ENCODE assay signal across 11 cellular contexts in genomic region chr17:79554346-79554745, GRCh38. TPM values are rescaled to one million over a fixed set of nuclear protein-coding genes. Genes with fewer than 3 reads are reported as not detected.
"Had no signal": no experiment of that assay in that cellular context is flagged by ENCODE, and none has a peak within 500 bp of the region (broad histone marks: within the 10 kb centered on the region; RNA-seq: fewer than 3 reads in every experiment).

No MANE protein-coding gene starts in this region.

RNA-seq across cellular contexts. Expression of gene RBFOX3, which starts 56.5 kb away (rescaled TPM):
- total RNA-seq: activated CD4-positive, alpha-beta memory T cell treated with anti-CD3 and anti-CD28 coated beads for 36 hours; activated CD4-positive, alpha-beta memory T cell treated with anti-CD3 and anti-CD28 coated beads, Interleukin-2, amount 10 ng/mL, durations not matched to agents 7 days and 5 days; activated CD4-positive, alpha-beta T cell treated with anti-CD3 and anti-CD28 coated beads, Interleukin-2, amount 10 ng/mL, durations not matched to agents 24 days and 14 days; activated CD4-positive, alpha-beta T cell treated with anti-CD3 and anti-CD28 coated beads, Interleukin-2, amount 10 ng/mL, durations not matched to agents 7 days and 5 days; activated CD8-positive, alpha-beta memory T cell treated with anti-CD3 and anti-CD28 coated beads for 36 hours; activated CD8-positive, alpha-beta memory T cell treated with anti-CD3 and anti-CD28 coated beads, Interleukin-2, amount 10 ng/mL, durations not matched to agents 7 days and 5 days; activated CD8-positive, alpha-beta T cell treated with anti-CD3 and anti-CD28 coated beads for 36 hours; activated CD8-positive, alpha-beta T cell treated with anti-CD3 and anti-CD28 coated beads, Interleukin-2, amount 10 ng/mL, durations not matched to agents 7 days and 5 days; T-cell; T-helper 1 cell treated with Interleukin-12 subunit alpha and Interleukin-12 subunit beta and Interleukin-4 antibody, amounts not matched to agents 30 ng/mL and 1 ng/mL, for 36 hours; T-helper 2 cell treated with Interferon-gamma antibody and Interleukin-4, amounts not matched to agents 100 ng/mL and 5 ng/mL, for 36 hours had no signal
